32 cellular contexts compared by ENCODE assay signal in the genomic region with DNA sequence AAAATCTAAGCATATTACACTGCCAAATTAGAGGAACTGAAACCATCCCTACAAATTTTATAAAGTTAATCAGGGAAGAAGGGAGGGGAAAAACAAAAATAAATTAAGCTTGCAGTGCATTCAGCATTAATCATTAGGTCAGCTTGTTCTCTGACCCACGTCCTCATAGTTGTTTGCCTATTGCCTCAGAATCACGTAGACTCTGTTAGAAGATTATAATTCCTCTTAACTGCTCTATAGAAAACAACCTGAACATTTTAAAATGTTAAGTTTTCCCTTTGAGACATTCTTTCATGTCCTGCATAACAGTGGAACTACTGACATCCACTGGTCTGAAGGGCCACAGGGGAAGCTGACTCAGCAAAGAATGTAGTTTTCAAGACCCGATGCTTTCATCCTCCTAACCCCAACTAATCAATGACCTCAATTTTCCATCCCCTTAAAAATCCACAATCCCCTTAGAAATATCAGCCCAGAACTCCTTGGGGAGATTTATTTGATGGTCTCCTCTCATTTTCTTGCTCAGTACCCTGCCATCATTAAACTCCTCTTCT.
"Had no signal": no experiment of that assay in that cellular context is flagged by ENCODE, and none has a peak within 500 bp of the region (broad histone marks: within the 10 kb centered on the region; RNA-seq: fewer than 3 reads in every experiment).

No MANE protein-coding gene starts in this region.

- H3K4me2 ChIP-seq: hepatocyte, smooth muscle cell had no signal

- H3K4me3 ChIP-seq: dorsolateral prefrontal cortex, esophagus muscularis mucosa, gastroesophageal sphincter, heart left ventricle, hepatocyte, lung, right atrium auricular region, smooth muscle cell, suprapubic skin, transverse colon, upper lobe of right lung, vagina had no signal

- H3K27ac ChIP-seq: dorsolateral prefrontal cortex, esophagus muscularis mucosa, foreskin keratinocyte, gastroesophageal sphincter, heart left ventricle, hepatocyte, parathyroid adenoma, right atrium auricular region, suprapubic skin, transverse colon, upper lobe of right lung, vagina had no signal

- H3K4me3 Mint-ChIP-seq: endodermal cell; immature natural killer cell; memory B cell; natural killer cell; stimulated activated naive CD8-positive, alpha-beta T cell treated with anti-CD3 and anti-CD28 coated beads, Interleukin-15, amount 100 ng/mL, for 72 hours had no signal

- DNase-seq: dorsolateral prefrontal cortex; effector CD8-positive, alpha-beta T cell; endodermal cell; foreskin keratinocyte; heart left ventricle; immature natural killer cell; islet precursor cell; kidney glomerular epithelial cell; left colon; natural killer cell; stimulated activated CD4-positive, alpha-beta T cell treated with anti-CD3 and anti-CD28 coated beads, Interleukin-12 subunit alpha, Interleukin-12 subunit beta, amount 100 ng/mL, for 4 hours; stimulated activated CD4-positive, alpha-beta T cell treated with anti-CD3 and anti-CD28 coated beads, Interleukin-1b, Interleukin-23, amount 100 ng/mL, for 48 hours; stimulated activated CD4-positive, alpha-beta T cell treated with anti-CD3 and anti-CD28 coated beads, Interleukin-4, amount 100 ng/mL, for 1 hour; stimulated activated CD8-positive, alpha-beta memory T cell treated with anti-CD3 and anti-CD28 coated beads, Interleukin-4, amount 100 ng/mL, for 48 hours; stimulated activated naive CD4-positive, alpha-beta T cell; stimulated activated naive CD8-positive, alpha-beta T cell treated with anti-CD3 and anti-CD28 coated beads, Interleukin-15, amount 100 ng/mL, for 72 hours; transverse colon; upper lobe of right lung had no signal

- H3K27me3 ChIP-seq: esophagus muscularis mucosa, foreskin keratinocyte, gastroesophageal sphincter, heart left ventricle, hepatocyte, right atrium auricular region, suprapubic skin, transverse colon, vagina had no signal

- H3K9me3 Mint-ChIP-seq: endodermal cell; immature natural killer cell; memory B cell; natural killer cell; stimulated activated naive CD8-positive, alpha-beta T cell treated with anti-CD3 and anti-CD28 coated beads, Interleukin-15, amount 100 ng/mL, for 72 hours had no signal

- FAIRE-seq: colon, endothelial cell of umbilical vein had no signal

- H3K27ac Mint-ChIP-seq: endodermal cell; immature natural killer cell; memory B cell; natural killer cell; progenitor cell of endocrine pancreas; stimulated activated naive CD8-positive, alpha-beta T cell treated with anti-CD3 and anti-CD28 coated beads, Interleukin-15, amount 100 ng/mL, for 72 hours had no signal

- H3K9me3 ChIP-seq: esophagus muscularis mucosa, gastroesophageal sphincter, heart left ventricle, right atrium auricular region, suprapubic skin, transverse colon, upper lobe of right lung, vagina had no signal

- H3K4me1 Mint-ChIP-seq: immature natural killer cell; memory B cell; natural killer cell; stimulated activated naive CD8-positive, alpha-beta T cell treated with anti-CD3 and anti-CD28 coated beads, Interleukin-15, amount 100 ng/mL, for 72 hours had no signal

- H3K36me3 ChIP-seq: esophagus muscularis mucosa, gastroesophageal sphincter, heart left ventricle, right atrium auricular region, suprapubic skin, transverse colon, upper lobe of right lung, vagina had no signal

- ATAC-seq: foreskin keratinocyte; gastroesophageal sphincter; heart left ventricle; left colon; natural killer cell; sciatic nerve; stimulated activated naive CD8-positive, alpha-beta T cell treated with anti-CD3 and anti-CD28 coated beads, Interleukin-15, amount 100 ng/mL, for 72 hours; upper lobe of right lung had no signal

- H3K36me3 Mint-ChIP-seq: immature natural killer cell, memory B cell, natural killer cell had no signal

- H3K4me1 ChIP-seq: esophagus muscularis mucosa, foreskin keratinocyte, gastroesophageal sphincter, heart left ventricle, parathyroid adenoma, right atrium auricular region, suprapubic skin, transverse colon, upper lobe of right lung had no signal
